ENCODE assay signal across 24 cellular contexts in genomic region chr9:121168052-121168451, GRCh38. TPM values are rescaled to one million over a fixed set of nuclear protein-coding genes. Genes with fewer than 3 reads are reported as not detected.
DNase-seq lines count a peak whose midpoint lies in the region; ATAC-seq and TF ChIP-seq lines count a peak whose summit lies in the region.
"Had no signal": no experiment of that assay in that cellular context is flagged by ENCODE, and none has a peak within 500 bp of the region (broad histone marks: within the 10 kb centered on the region; RNA-seq: fewer than 3 reads in every experiment).

No MANE protein-coding gene starts in this region.

- DNase-seq in activated T-cell treated with anti-CD3 and anti-CD28 coated beads, Interleukin-2, amount 50 U/mL, for 72 hours: no peak
- DNase-seq in activated T-cell treated with anti-CD3 and anti-CD28 coated beads, Interleukin-2, amount 50 U/mL, for 1 hour: no peak
- DNase-seq in activated naive CD8-positive, alpha-beta T cell treated with anti-CD3 and anti-CD28 coated beads, Interleukin-2, amount 10 ng/mL, durations not matched to agents 7 days and 5 days: no peak
- no peak for DNase-seq in left cardiac atrium
- DNase-seq: activated CD4-positive, CD25-positive, alpha-beta regulatory T cell; activated gamma-delta T cell; C1 segment of cervical spinal cord; DMS 273 treated with DMSO at 0.1 percent for 48 hours; heart right ventricle; KBM-7; NCI-H1436 treated with DMSO at 0.1 percent for 48 hours; NCI-H526 treated with DMSO at 0.1 percent for 48 hours; sigmoid colon; SK-N-SH; stimulated activated CD4-positive, alpha-beta T cell treated with anti-CD3 and anti-CD28 coated beads, Interleukin-15, amount 100 ng/mL, for 24 hours; stimulated activated CD8-positive, alpha-beta memory T cell treated with anti-CD3 and anti-CD28 coated beads, Interleukin-4, amount 100 ng/mL, for 48 hours; T1000; uterus had no signal

- POLR2A ChIA-PET in activated naive CD8-positive, alpha-beta T cell treated with anti-CD3 and anti-CD28 coated beads, Interleukin-2, amount 10 ng/mL, durations not matched to agents 7 days and 5 days (lab: Charles Lee): no interaction called here

- TF ChIP-seq POLR2A in GM18505 (IDR thresholded peaks at IDR 0.05; ENCODE audit: borderline replicate concordance, extremely low read depth, insufficient read depth, insufficient read length): peak; percentile 5

- H3K4me1 Mint-ChIP-seq in activated T-cell treated with anti-CD3 and anti-CD28 coated beads, Interleukin-2, amount 50 U/mL, for 72 hours (ENCODE audit: low read depth): peaks cover 12% of the 10 kb centered on the region
- peaks cover 12% of the 10 kb centered on the region for H3K4me1 Mint-ChIP-seq in activated naive CD8-positive, alpha-beta T cell treated with anti-CD3 and anti-CD28 coated beads, Interleukin-2, amount 10 ng/mL, durations not matched to agents 7 days and 5 days
- H3K4me1 Mint-ChIP-seq in stimulated activated memory B cell treated with anti-CD40 and anti-IgM and Interleukin-4, amounts not matched to agents 10 μg/mL and 1 μg/mL and 100 μg/mL, for 72 hours: no peaks in the 10 kb centered on the region
- H3K4me1 Mint-ChIP-seq: mesothelial cell of epicardium had no signal

- intact Hi-C loops in left cardiac atrium (cut with DNase I): loop anchor here in 1 of 2 donors (10.0 kb wide), 1 partner anchor 413 kb away; no protein-coding TSS in a partner anchor

- ATAC-seq in activated T-cell treated with anti-CD3 and anti-CD28 coated beads, Interleukin-2, amount 50 U/mL, for 72 hours (replicated peaks in 1 of 2): no peak
- ATAC-seq in GM18505 (IDR thresholded peaks at IDR 0.05; ENCODE audit: unreplicated experiment) (no peak), GM21619 (IDR thresholded peaks at IDR 0.05; ENCODE audit: unreplicated experiment) (no peak), left cardiac atrium (no peak), HG03342 (IDR thresholded peaks at IDR 0.05; ENCODE audit: unreplicated experiment) (no peak)
- no peak for ATAC-seq in activated naive CD8-positive, alpha-beta T cell treated with anti-CD3 and anti-CD28 coated beads, Interleukin-2, amount 10 ng/mL, durations not matched to agents 7 days and 5 days (ENCODE audit: low read depth)
- ATAC-seq in stimulated activated memory B cell treated with anti-CD40 and anti-IgM and Interleukin-4, amounts not matched to agents 10 μg/mL and 1 μg/mL and 100 μg/mL, for 72 hours: no peak
- ATAC-seq: HCT116 had no signal

- H3K9me3 Mint-ChIP-seq in activated T-cell treated with anti-CD3 and anti-CD28 coated beads, Interleukin-2, amount 50 U/mL, for 72 hours: no peaks in the 10 kb centered on the region
- H3K9me3 Mint-ChIP-seq in activated naive CD8-positive, alpha-beta T cell treated with anti-CD3 and anti-CD28 coated beads, Interleukin-2, amount 10 ng/mL, durations not matched to agents 7 days and 5 days: no peaks in the 10 kb centered on the region
- no peaks in the 10 kb centered on the region for H3K9me3 Mint-ChIP-seq in stimulated activated memory B cell treated with anti-CD40 and anti-IgM and Interleukin-4, amounts not matched to agents 10 μg/mL and 1 μg/mL and 100 μg/mL, for 72 hours
- H3K9me3 Mint-ChIP-seq: mesothelial cell of epicardium had no signal

- peak overlapping the region; percentile 85 for H3K27ac Mint-ChIP-seq in activated T-cell treated with anti-CD3 and anti-CD28 coated beads, Interleukin-2, amount 50 U/mL, for 72 hours
- peak overlapping the region; percentile 68 for H3K27ac Mint-ChIP-seq in activated naive CD8-positive, alpha-beta T cell treated with anti-CD3 and anti-CD28 coated beads, Interleukin-2, amount 10 ng/mL, durations not matched to agents 7 days and 5 days
- peak overlapping the region; percentile 45 for H3K27ac Mint-ChIP-seq in stimulated activated memory B cell treated with anti-CD40 and anti-IgM and Interleukin-4, amounts not matched to agents 10 μg/mL and 1 μg/mL and 100 μg/mL, for 72 hours
- H3K27ac Mint-ChIP-seq: mesothelial cell of epicardium had no signal

- H3K36me3 Mint-ChIP-seq in activated T-cell treated with anti-CD3 and anti-CD28 coated beads, Interleukin-2, amount 50 U/mL, for 72 hours (ENCODE audit: insufficient read depth in 2 of 2): peaks cover 6 to 41% of the 10 kb centered on the region in 2 donors
- peaks cover 57% of the 10 kb centered on the region for H3K36me3 Mint-ChIP-seq in activated naive CD8-positive, alpha-beta T cell treated with anti-CD3 and anti-CD28 coated beads, Interleukin-2, amount 10 ng/mL, durations not matched to agents 7 days and 5 days
- H3K36me3 Mint-ChIP-seq in stimulated activated memory B cell treated with anti-CD40 and anti-IgM and Interleukin-4, amounts not matched to agents 10 μg/mL and 1 μg/mL and 100 μg/mL, for 72 hours: peaks cover 56% of the 10 kb centered on the region

- H3K4me3 Mint-ChIP-seq in activated T-cell treated with anti-CD3 and anti-CD28 coated beads, Interleukin-2, amount 50 U/mL, for 72 hours: no peak overlapping the region
- no peak overlapping the region for H3K4me3 Mint-ChIP-seq in activated naive CD8-positive, alpha-beta T cell treated with anti-CD3 and anti-CD28 coated beads, Interleukin-2, amount 10 ng/mL, durations not matched to agents 7 days and 5 days
- H3K4me3 Mint-ChIP-seq in stimulated activated memory B cell treated with anti-CD40 and anti-IgM and Interleukin-4, amounts not matched to agents 10 μg/mL and 1 μg/mL and 100 μg/mL, for 72 hours: no peak overlapping the region
- H3K4me3 Mint-ChIP-seq: mesothelial cell of epicardium had no signal

- no peaks in the 10 kb centered on the region for H3K27me3 Mint-ChIP-seq in activated T-cell treated with anti-CD3 and anti-CD28 coated beads, Interleukin-2, amount 50 U/mL, for 72 hours (ENCODE audit: low read depth)
- H3K27me3 Mint-ChIP-seq in activated naive CD8-positive, alpha-beta T cell treated with anti-CD3 and anti-CD28 coated beads, Interleukin-2, amount 10 ng/mL, durations not matched to agents 7 days and 5 days: no peaks in the 10 kb centered on the region
- H3K27me3 Mint-ChIP-seq in stimulated activated memory B cell treated with anti-CD40 and anti-IgM and Interleukin-4, amounts not matched to agents 10 μg/mL and 1 μg/mL and 100 μg/mL, for 72 hours: no peaks in the 10 kb centered on the region

RNA-seq across cellular contexts. Expression of gene RAB14, which starts 33.6 kb away (rescaled TPM):
- total RNA-seq in activated T-cell treated with anti-CD3 and anti-CD28 coated beads, Interleukin-2, amount 50 U/mL, for 72 hours: 10 to 100 TPM; 56.2 to 63.7 TPM
- total RNA-seq in activated naive CD8-positive, alpha-beta T cell treated with anti-CD3 and anti-CD28 coated beads, Interleukin-2, amount 10 ng/mL, durations not matched to agents 7 days and 5 days: 10 to 100 TPM; 68.3 to 70.5 TPM
- 10 to 100 TPM; 44.1 to 49.3 TPM for total RNA-seq in left cardiac atrium
